ENCODE assay signal across 8 cellular contexts in genomic region chr7:105352018-105352612, GRCh38. TPM values are rescaled to one million over a fixed set of nuclear protein-coding genes. Genes with fewer than 3 reads are reported as not detected.
DNase-seq lines count a peak whose midpoint lies in the region; ATAC-seq and TF ChIP-seq lines count a peak whose summit lies in the region.

No MANE protein-coding gene starts in this region.

- no peak for TF ChIP-seq CTCF in DOHH2 (IDR thresholded peaks at IDR 0.05; ENCODE audit: low read depth, low read length, poor library complexity, severe bottlenecking)
- TF ChIP-seq CTCF in natural killer cell (IDR thresholded peaks at IDR 0.05) = no peak

- H3K9me2 ChIP-seq in DOHH2 (replicated peaks; ENCODE audit: control insufficient read depth, low read length) = no peaks in the 10 kb centered on the region

- H3F3A ChIP-seq in DOHH2 (ENCODE audit: control insufficient read depth, insufficient read depth) = no peaks in the 10 kb centered on the region

- H3K9me3 ChIP-seq in DOHH2 (ENCODE audit: control insufficient read depth, insufficient read depth, low read length) = no peaks in the 10 kb centered on the region

- peaks cover 21% of the 10 kb centered on the region; the same call in 1 of the 2 replicates for H4K20me1 ChIP-seq in DOHH2 (ENCODE audit: control insufficient read depth, insufficient read depth, low read depth, low read length)

- peak overlapping the region; percentile 53 for H3K4me2 ChIP-seq in DOHH2 (ENCODE audit: low read length)

- no peaks in the 10 kb centered on the region for H3K27me3 ChIP-seq in DOHH2 (ENCODE audit: control insufficient read depth, low read length)

- ATAC-seq in GM21737 (IDR thresholded peaks at IDR 0.05; ENCODE audit: unreplicated experiment) = peak; percentile 87
- ATAC-seq in effector memory CD8-positive, alpha-beta T cell (replicated peaks) = peak; percentile 98
- peak; percentile 89 to 97 (median 97) for ATAC-seq in natural killer cell

- H3K27me3 Mint-ChIP-seq in effector memory CD8-positive, alpha-beta T cell = no peaks in the 10 kb centered on the region
- H3K27me3 Mint-ChIP-seq in natural killer cell (ENCODE audit: low read depth in 2 of 2) = no peaks in the 10 kb centered on the region

- H3K9me3 Mint-ChIP-seq in effector memory CD8-positive, alpha-beta T cell = no peaks in the 10 kb centered on the region
- no peaks in the 10 kb centered on the region for H3K9me3 Mint-ChIP-seq in natural killer cell

- intact Hi-C loops in natural killer cell (cut with micrococcal nuclease) = loop anchor here (2.0 to 5.0 kb wide), 3 partner anchors 35 to 410 kb away; no protein-coding TSS in a partner anchor

- H3K4me1 ChIP-seq in DOHH2 (ENCODE audit: control insufficient read depth, low read length) = peaks cover 56% of the 10 kb centered on the region

- H3K79me2 ChIP-seq in DOHH2 (ENCODE audit: control insufficient read depth, low read length) = peaks cover 40% of the 10 kb centered on the region

- peak overlapping the region; percentile 61 to 91 for H3K27ac Mint-ChIP-seq in effector memory CD8-positive, alpha-beta T cell
- peak overlapping the region; percentile 82 to 88 for H3K27ac Mint-ChIP-seq in natural killer cell

- peaks cover 45 to 48% of the 10 kb centered on the region in 2 donors for H3K4me1 Mint-ChIP-seq in effector memory CD8-positive, alpha-beta T cell (ENCODE audit: low read depth in 2 of 2)
- peaks cover 54 to 69% of the 10 kb centered on the region in 2 donors for H3K4me1 Mint-ChIP-seq in natural killer cell

- H3K36me3 ChIP-seq in DOHH2 (ENCODE audit: control insufficient read depth, low read length) = no peaks in the 10 kb centered on the region

- peak; percentile 93 for DNase-seq in M059J (ENCODE audit: low read depth)
- DNase-seq in activated CD4-positive, alpha-beta T cell treated with anti-CD3 and anti-CD28 coated beads, Interleukin-2, amount 50 U/mL, for 4 hours = peak; percentile 17 to 28
- DNase-seq in effector memory CD8-positive, alpha-beta T cell = peak; percentile 58 to 59 (median 59)
- DNase-seq in natural killer cell = peak; percentile 56
- DNase-seq in stromal cell of bone marrow (ENCODE audit: low read depth) = peak; percentile 97
- no peak for DNase-seq in NCI-H187 treated with DMSO at 0.1 percent for 48 hours (lab: John Stamatoyannopoulos, UW)

- peak overlapping the region; percentile 16 for H3K27ac ChIP-seq in DOHH2 (ENCODE audit: low read depth, low read length)

- H3K4me3 ChIP-seq in DOHH2 (ENCODE audit: low read length) = peak overlapping the region; percentile 41

- peak overlapping the region; percentile 73 to 74 for H3K4me3 Mint-ChIP-seq in effector memory CD8-positive, alpha-beta T cell
- H3K4me3 Mint-ChIP-seq in natural killer cell = peak overlapping the region; percentile 80

- peaks cover 8% of the 10 kb centered on the region for H3K36me3 Mint-ChIP-seq in effector memory CD8-positive, alpha-beta T cell (ENCODE audit: insufficient read depth)
- no peaks in the 10 kb centered on the region for H3K36me3 Mint-ChIP-seq in natural killer cell

RNA-seq across cellular contexts. Expression of gene SRPK2, which starts 36.6 kb away (rescaled TPM):
- 28.4 and 51.5 TPM in 2 replicates for total RNA-seq in M059J (2014; rRNA removed; shearing (Covaris generic))
- total RNA-seq in natural killer cell = 100 to 1,000 TPM; 103 to 121 (median 108) TPM
